In the genomic region with DNA sequence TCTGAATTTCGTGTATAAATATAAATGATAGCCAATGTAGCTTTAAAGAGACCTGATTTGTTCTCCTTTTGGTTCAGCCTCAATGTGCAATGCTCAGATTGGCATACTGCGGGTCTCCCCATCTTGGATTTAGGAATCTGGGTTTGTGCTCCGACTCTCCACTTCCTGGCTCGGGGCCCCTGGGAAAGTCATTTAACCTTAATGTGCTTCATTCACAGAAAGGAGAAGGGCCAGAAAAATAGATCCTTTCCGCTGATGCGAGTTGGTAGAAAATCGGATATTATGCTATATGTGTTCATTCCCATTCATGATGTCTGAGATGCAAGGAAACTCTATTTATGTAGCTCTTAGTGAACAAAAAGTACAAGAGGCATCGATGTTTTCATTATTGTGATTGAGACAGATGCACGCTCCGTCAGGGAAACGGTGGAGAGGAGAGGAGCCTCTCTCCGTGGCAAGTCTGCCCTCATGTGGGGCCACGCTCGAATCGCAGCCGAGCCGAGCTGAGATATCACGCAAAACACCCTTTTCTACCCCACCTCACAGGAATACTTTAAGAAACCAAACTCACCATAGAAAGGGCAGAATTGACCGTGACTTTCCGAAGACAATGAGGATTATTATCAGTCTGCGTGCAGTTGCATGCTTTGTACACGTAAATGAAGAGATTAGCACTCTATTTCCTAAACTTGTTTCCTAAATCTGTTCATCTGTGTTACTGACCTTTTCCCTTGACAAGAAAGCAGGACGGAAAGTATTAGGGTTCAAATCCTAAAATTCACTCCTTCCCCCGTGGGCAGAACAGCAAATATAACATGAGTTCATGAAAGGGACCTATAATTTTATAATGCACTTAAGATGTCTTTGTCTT, we compare ENCODE assay signal across 10 cellular contexts.
A peak's percentile ranks its signal among the peaks of the same experiment; 100 is the strongest.
DNase-seq lines count a peak whose midpoint lies in the region; ATAC-seq, FAIRE-seq and TF ChIP-seq lines count a peak whose summit lies in the region.
"Had no signal": no experiment of that assay in that cellular context is flagged by ENCODE, and none has a peak within 500 bp of the region (broad histone marks: within the 10 kb centered on the region; RNA-seq: fewer than 3 reads in every experiment).

No MANE protein-coding gene starts in this region.

- H3K27ac ChIP-seq in transverse colon = no peak overlapping the region

- TF ChIP-seq POLR2A in transverse colon (IDR thresholded peaks at IDR 0.05) = no peak

- peaks cover 20 to 26% of the 10 kb centered on the region in 2 donors for H3K27me3 Mint-ChIP-seq in effector memory CD8-positive, alpha-beta T cell

- peak in 3 of 5 experiments; percentile 45 to 53 (median 49) for TF ChIP-seq CTCF in transverse colon (IDR thresholded peaks at IDR 0.05)

- no peak for TF ChIP-seq EP300 in transverse colon (IDR thresholded peaks at IDR 0.05; ENCODE audit: low read depth)

- FAIRE-seq in HTR-8/SVneo (lab: Jason Lieb, UNC) = peak; percentile 74
- FAIRE-seq: G401.6 had no signal

- H3K4me1 ChIP-seq in transverse colon = no peaks in the 10 kb centered on the region

- intact Hi-C loops in transverse colon (cut with DNase I; ENCODE audit: low total_unique reads) = no loop called here

- 16 to 33% methylated on average over 6 to 24 of the region's 24 CpGs for WGBS in transverse colon (ENCODE audit: low coverage in 1 of 2), 2 donors

- H3K9me3 ChIP-seq in transverse colon = no peaks in the 10 kb centered on the region

- H3K4me3 Mint-ChIP-seq in effector memory CD8-positive, alpha-beta T cell = no peak overlapping the region
- H3K4me3 Mint-ChIP-seq: dendritic cell treated with granulocyte-macrophage colony-stimulating factor and Interleukin-4, amounts not matched to agents 40 ng/mL and 50 ng/mL, for 4 days had no signal

- peaks cover 28% of the 10 kb centered on the region for H3K27me3 ChIP-seq in transverse colon

- peak; percentile 93 for ATAC-seq in GM21576 (IDR thresholded peaks at IDR 0.05; ENCODE audit: unreplicated experiment)
- ATAC-seq in effector memory CD8-positive, alpha-beta T cell (replicated peaks) = peak; percentile 29

- H3K36me3 ChIP-seq in transverse colon = no peaks in the 10 kb centered on the region

- peak; percentile 69 to 74 for DNase-seq in NCI-H2081 (lab: John Stamatoyannopoulos, UW)
- DNase-seq in NCI-H2081 treated with DMSO at 0.1 percent for 48 hours (lab: John Stamatoyannopoulos, UW) = no peak
- peak; percentile 29 for DNase-seq in HTR-8/SVneo (ENCODE audit: insufficient read length, low spot score)
- peak; percentile 53 for DNase-seq in SKM-1 (lab: John Stamatoyannopoulos, UW; ENCODE audit: unreplicated experiment)
- DNase-seq in effector memory CD8-positive, alpha-beta T cell = peak in 1 of 3 experiments; percentile 0
- DNase-seq in lung microvascular endothelial cell (ENCODE audit: low read depth in 2 of 2) = peak; percentile 28 to 38
- DNase-seq in transverse colon = peak; percentile 29

- no peak overlapping the region for H3K4me3 ChIP-seq in transverse colon

- in situ Hi-C loops in transverse colon (cut with MboI; ENCODE audit: low pct_ligation_motif_present in 1 of 4, low pct_unique_long_range_greater_than_20kb in 1 of 4, low sequenced_read_pairs in 3 of 4) = no loop called here

- no peaks in the 10 kb centered on the region for H3K36me3 Mint-ChIP-seq in effector memory CD8-positive, alpha-beta T cell (ENCODE audit: insufficient read depth)

- peaks cover 4 to 5% of the 10 kb centered on the region in 2 donors for H3K4me1 Mint-ChIP-seq in effector memory CD8-positive, alpha-beta T cell (ENCODE audit: low read depth in 2 of 2)

- no peaks in the 10 kb centered on the region for H3K9me3 Mint-ChIP-seq in effector memory CD8-positive, alpha-beta T cell
- H3K9me3 Mint-ChIP-seq: dendritic cell treated with granulocyte-macrophage colony-stimulating factor and Interleukin-4, amounts not matched to agents 40 ng/mL and 50 ng/mL, for 4 days had no signal

- H3K27ac Mint-ChIP-seq in effector memory CD8-positive, alpha-beta T cell = no peak overlapping the region
- H3K27ac Mint-ChIP-seq: dendritic cell treated with granulocyte-macrophage colony-stimulating factor and Interleukin-4, amounts not matched to agents 40 ng/mL and 50 ng/mL, for 4 days had no signal
